ENCODE assay signal across 8 cellular contexts in genomic region chr3:157159762-157160651, GRCh38. TPM values are rescaled to one million over a fixed set of nuclear protein-coding genes. Genes with fewer than 3 reads are reported as not detected.
DNase-seq lines count a peak whose midpoint lies in the region; ATAC-seq and TF ChIP-seq lines count a peak whose summit lies in the region.

Gene CCNL1, minus strand, starts transcription at chr3:157160147. Its CDS starts 53 bp downstream, at chr3:157160094.

- H3K9me3 ChIP-seq in PC-3 (ENCODE audit: low read length) (no peaks in the 10 kb centered on the region), mucosa of descending colon (no peaks in the 10 kb centered on the region)

- DNase-seq in DMS53 (lab: John Stamatoyannopoulos, UW) (peak; percentile 98), PC-3 (peak; percentile 98), activated T-cell treated with anti-CD3 and anti-CD28 coated beads for 48 hours (ENCODE audit: low read depth) (peak; percentile 96), epithelial cell of prostate (ENCODE audit: low read depth, low spot score) (peak; percentile 91), mucosa of descending colon (peak; percentile 98 to 99 (median 98))
- DNase-seq in Jurkat, Clone E6-1 (ENCODE audit: low read depth, low spot score): peak; percentile 95
- peak; percentile 92 to 96 for DNase-seq in stimulated activated CD8-positive, alpha-beta memory T cell treated with anti-CD3 and anti-CD28 coated beads, Interleukin-4, amount 100 ng/mL, for 1 hour (ENCODE audit: low read depth in 2 of 2, low spot score in 1 of 2)

- H3K27ac ChIP-seq in PC-3 (ENCODE audit: low read length) (peak within 1 kb of the TSS; percentile 98), epithelial cell of prostate (peak within 1 kb of the TSS; percentile 100)

- intact Hi-C loops in PC-3 (cut with micrococcal nuclease): loop anchor here (1.0 kb wide), 1 partner anchor 15 kb away; no protein-coding TSS in a partner anchor
- intact Hi-C loops in mucosa of descending colon (cut with DNase I, micrococcal nuclease): no loop called here

- peak within 1 kb of the TSS; percentile 97 for H3K9ac ChIP-seq in PC-3 (ENCODE audit: low read length)

- TF ChIP-seq CTCF in PC-3 (conservative IDR thresholded peaks at IDR 0.05; ENCODE audit: low read depth, low read length) (no peak), mucosa of descending colon (IDR thresholded peaks at IDR 0.05) (no peak)

- CTCF ChIA-PET in PC-3 (lab: Charles Lee): interaction anchor here (1.0 kb wide), 1 partner anchor 42 kb away, joined by 4 read pairs; no protein-coding TSS in a partner anchor

- H3K27me3 ChIP-seq in PC-3 (ENCODE audit: low read length): no peaks in the 10 kb centered on the region

- H3F3A ChIP-seq in PC-3 (ENCODE audit: low read length, unreplicated experiment): no peaks in the 10 kb centered on the region

- peak within 1 kb of the TSS; percentile 66 for H2AFZ ChIP-seq in PC-3 (ENCODE audit: low read length)

- H4K20me1 ChIP-seq in PC-3 (ENCODE audit: low read length): peaks cover 46% of the 10 kb centered on the region

- H3K9me2 ChIP-seq in PC-3 (replicated peaks; ENCODE audit: low read length): no peaks in the 10 kb centered on the region

- H3K36me3 ChIP-seq in PC-3 (ENCODE audit: low read depth, low read length): peaks cover 42% of the 10 kb centered on the region
- H3K36me3 ChIP-seq in mucosa of descending colon (ENCODE audit: low read depth): no peaks in the 10 kb centered on the region

- peak within 1 kb of the TSS; percentile 88 for H3K4me3 ChIP-seq in Jurkat, Clone E6-1 (ENCODE audit: low read length)
- H3K4me3 ChIP-seq in PC-3 (ENCODE audit: low read length) (peak within 1 kb of the TSS; percentile 92), mucosa of descending colon (peak within 1 kb of the TSS; percentile 97)

- no TSS peak for BruUV-seq in PC-3 (replicated peaks; lab: Mats Ljungman, UMichigan)

- H3K4me1 ChIP-seq in PC-3 (ENCODE audit: insufficient read depth, low read length) (peaks cover 44% of the 10 kb centered on the region), mucosa of descending colon (ENCODE audit: low read depth) (peaks cover 41% of the 10 kb centered on the region)

- POLR2A ChIA-PET in PC-3 (lab: Charles Lee; ENCODE audit: unreplicated experiment): interaction anchor here (0.7 to 2.4 kb wide), 9 partner anchors 13 to 1411 kb away, joined by 3 to 37 read pairs (median 4); no protein-coding TSS in a partner anchor

- ATAC-seq in GM21717 (IDR thresholded peaks at IDR 0.05; ENCODE audit: unreplicated experiment) (peak; percentile 83), PC-3 (peak; percentile 85), mucosa of descending colon (peak; percentile 93)

- H3K4me2 ChIP-seq in PC-3 (ENCODE audit: low read length): peak within 1 kb of the TSS; percentile 94

- H3K79me2 ChIP-seq in PC-3 (ENCODE audit: low read length): peaks cover 49% of the 10 kb centered on the region

RNA-seq across cellular contexts. Expression of gene CCNL1, which starts in this region (rescaled TPM):
- polyA plus RNA-seq in Jurkat, Clone E6-1 (2012; ENCODE audit: insufficient read depth, insufficient read length): 48.0 TPM
- total RNA-seq in PC-3 (2014; rRNA removed) (172 and 231 TPM in 2 replicates), mucosa of descending colon (100 to 1,000 TPM; 127 to 146 (median 133) TPM)

Comparison
In these comparisons a context has a peak if more than half of its experiments do, and no peak if none do; other contexts are left out.
1. Peak in every context shown above with its lines: DNase-seq, ATAC-seq, H3K4me3 ChIP-seq and H3K27ac ChIP-seq.